10 cellular contexts compared by ENCODE assay signal in genomic region chr3:57952651-57953050, GRCh38. TPM values are rescaled to one million over a fixed set of nuclear protein-coding genes. Genes with fewer than 3 reads are reported as not detected.
DNase-seq lines count a peak whose midpoint lies in the region; ATAC-seq and TF ChIP-seq lines count a peak whose summit lies in the region.
"Had no signal": no experiment of that assay in that cellular context is flagged by ENCODE, and none has a peak within 500 bp of the region (broad histone marks: within the 10 kb centered on the region; RNA-seq: fewer than 3 reads in every experiment).

No MANE protein-coding gene starts in this region.

- H3K9me3 ChIP-seq in cardiac muscle cell (ENCODE audit: low read depth) (no peaks in the 10 kb centered on the region), fibroblast of lung (ENCODE audit: control insufficient read depth, insufficient read depth, low read depth, low read length) (no peaks in the 10 kb centered on the region), uterus (no peaks in the 10 kb centered on the region)

- no peaks in the 10 kb centered on the region for H3K9me3 Mint-ChIP-seq in osteocyte (ENCODE audit: unreplicated experiment)

- peaks cover 44% of the 10 kb centered on the region for H3K4me1 Mint-ChIP-seq in osteocyte (ENCODE audit: unreplicated experiment)

- no peaks in the 10 kb centered on the region for H3K79me2 ChIP-seq in fibroblast of lung (ENCODE audit: control insufficient read depth, insufficient read depth, low read length)

- H3K36me3 ChIP-seq in cardiac muscle cell = no peaks in the 10 kb centered on the region
- H3K36me3 ChIP-seq in fibroblast of lung (ENCODE audit: control insufficient read depth, insufficient read depth, low read length) = no peaks in the 10 kb centered on the region
- H3K36me3 ChIP-seq in uterus = no peaks in the 10 kb centered on the region

- intact Hi-C loops in left ventricle myocardium superior (cut with micrococcal nuclease) (no loop called here), uterus (cut with DNase I; ENCODE audit: low total_unique reads) (no loop called here)

- H3K4me1 ChIP-seq in cardiac muscle cell (ENCODE audit: low read depth) (peaks cover 16% of the 10 kb centered on the region), fibroblast of lung (ENCODE audit: control insufficient read depth, extremely low read depth, insufficient read depth, low read length) (peaks cover 27% of the 10 kb centered on the region), uterus (peaks cover 0 to 6% of the 10 kb centered on the region in 2 donors)

- no peak for ATAC-seq in left ventricle myocardium superior

- H3K27me3 ChIP-seq in cardiac muscle cell (no peaks in the 10 kb centered on the region), fibroblast of lung (ENCODE audit: control insufficient read depth, insufficient read depth, low read length) (no peaks in the 10 kb centered on the region), uterus (no peaks in the 10 kb centered on the region)

- no peak overlapping the region for H3K9ac ChIP-seq in fibroblast of lung (ENCODE audit: insufficient read depth, low read length)

- H4K20me1 ChIP-seq in fibroblast of lung (ENCODE audit: control insufficient read depth, extremely low read depth, insufficient read depth, low read length) = no peaks in the 10 kb centered on the region

- H3K4me3 ChIP-seq in cardiac muscle cell (no peak overlapping the region), fibroblast of lung (replicated peaks in 1 of 4; ENCODE audit: control extremely low read depth in 1 of 4, insufficient read depth in 1 of 4, low read depth in 3 of 4, low read length in 4 of 4) (no peak overlapping the region), uterus (no peak overlapping the region)

- no peak overlapping the region for H3K4me2 ChIP-seq in fibroblast of lung (ENCODE audit: extremely low read depth, insufficient read depth, low read length)

- no peaks in the 10 kb centered on the region for H3K27me3 Mint-ChIP-seq in osteocyte (ENCODE audit: unreplicated experiment)

- peak overlapping the region; percentile 93 for H3K27ac ChIP-seq in cardiac muscle cell
- peak overlapping the region; percentile 72 for H3K27ac ChIP-seq in fibroblast of lung (ENCODE audit: insufficient read depth, low read length)
- peak overlapping the region; percentile 95 for H3K27ac ChIP-seq in uterus
- H3K27ac ChIP-seq: epithelial cell of prostate had no signal

- H3K36me3 Mint-ChIP-seq in osteocyte (ENCODE audit: unreplicated experiment) = no peaks in the 10 kb centered on the region

- DNase-seq in cardiac muscle cell (ENCODE audit: low read depth in 1 of 2, low spot score in 1 of 2) (no peak), left ventricle myocardium superior (no peak), fibroblast of lung (ENCODE audit: low read depth in 2 of 2) (no peak), osteocyte (ENCODE audit: extremely low spot score, unreplicated experiment) (no peak), uterus (no peak), NCI-H187 (lab: John Stamatoyannopoulos, UW) (no peak), NCI-H446 treated with DMSO at 0.1 percent for 48 hours (lab: John Stamatoyannopoulos, UW) (no peak)
- DNase-seq in stimulated activated CD8-positive, alpha-beta memory T cell treated with anti-CD3 and anti-CD28 coated beads, Interleukin-4, amount 100 ng/mL, for 48 hours = no peak
- DNase-seq: activated CD4-positive, alpha-beta T cell treated with anti-CD3 and anti-CD28 coated beads for 4 hours had no signal

- H3K4me3 Mint-ChIP-seq in osteocyte (ENCODE audit: unreplicated experiment) = no peak overlapping the region

- H3K27ac Mint-ChIP-seq in osteocyte (ENCODE audit: unreplicated experiment) = peak overlapping the region; percentile 77

- TF ChIP-seq CTCF in cardiac muscle cell (IDR thresholded peaks at IDR 0.05; ENCODE audit: low read depth, low read length) (no peak), fibroblast of lung (conservative IDR thresholded peaks at IDR 0.05 in 1 of 2, IDR thresholded peaks at IDR 0.05 in 1 of 2; ENCODE audit: low read depth in 1 of 2, low read length in 2 of 2) (no peak), osteocyte (IDR thresholded peaks at IDR 0.05) (no peak), uterus (IDR thresholded peaks at IDR 0.05) (no peak)

- no peak for TF ChIP-seq POLR2A in uterus (IDR thresholded peaks at IDR 0.05)

- H2AFZ ChIP-seq in fibroblast of lung (ENCODE audit: low read length) = no peak overlapping the region

RNA-seq across cellular contexts. Expression of gene FLNB, which starts 55.6 kb away (rescaled TPM):
- total RNA-seq in cardiac muscle cell (25.2 and 28.7 TPM in 2 replicates), left ventricle myocardium superior (33.7 TPM), fibroblast of lung (51.6 and 81.7 TPM in 2 replicates), osteocyte (72.9 and 77.9 TPM in 2 replicates), uterus (100 to 1,000 TPM in 3 of 4 donors, 10 to 100 TPM in 1; 52.4 to 283 (median 148) TPM)
- polyA plus RNA-seq in cardiac muscle cell (12.1 and 13.8 TPM in 2 replicates), fibroblast of lung (47.9 and 105 TPM in 2 replicates)
- polyA plus RNA-seq in fibroblast of lung (2012) = 58.4 and 119 TPM in 2 replicates
- 157 and 358 TPM in 2 replicates for polyA minus RNA-seq in fibroblast of lung (ENCODE audit: low replicate concordance)
